Comparison of ENCODE assay signal across 19 cellular contexts in the genomic region with DNA sequence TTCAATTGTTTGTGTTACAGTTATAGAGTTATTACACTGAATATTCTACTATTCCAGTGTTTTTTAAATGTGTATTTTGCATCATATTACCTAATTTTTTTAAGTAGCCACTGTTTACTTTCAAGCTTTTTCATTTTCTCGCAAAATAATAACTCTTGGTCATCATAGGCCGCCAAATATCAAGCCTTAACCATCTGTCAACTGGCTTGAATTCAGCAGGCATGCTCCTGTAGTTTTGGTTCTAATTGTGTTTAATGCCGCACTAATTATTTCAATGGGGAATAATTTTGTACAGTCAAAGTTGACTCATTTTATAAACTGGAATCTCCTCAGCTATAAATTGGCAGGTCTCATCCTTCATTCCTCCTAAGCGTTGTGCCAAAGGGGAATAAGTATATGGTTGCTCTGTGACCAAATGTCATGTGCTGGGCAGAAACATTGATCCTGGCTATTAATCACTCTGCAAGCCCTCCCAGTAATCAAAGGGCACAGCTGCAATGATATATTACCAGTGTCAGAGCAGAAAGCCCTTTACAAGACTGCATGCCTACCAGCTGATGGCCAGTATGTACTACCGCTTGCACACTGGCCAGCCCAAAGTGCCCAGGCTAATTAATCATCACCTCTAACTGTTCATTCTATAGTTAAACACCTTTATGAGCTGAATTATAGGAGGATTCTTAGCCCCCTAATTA.
DNase-seq lines count a peak whose midpoint lies in the region; ATAC-seq and TF ChIP-seq lines count a peak whose summit lies in the region.
"Had no signal": no experiment of that assay in that cellular context is flagged by ENCODE, and none has a peak within 500 bp of the region (broad histone marks: within the 10 kb centered on the region; RNA-seq: fewer than 3 reads in every experiment).

No MANE protein-coding gene starts in this region.

- peaks cover 0 to 1% (median 0%) of the 10 kb centered on the region in 11 donors for H3K9me3 Mint-ChIP-seq in naive thymus-derived CD4-positive, alpha-beta T cell
- H3K9me3 Mint-ChIP-seq: CD4-positive, CD25-positive, alpha-beta regulatory T cell had no signal

- intact Hi-C loops in naive thymus-derived CD4-positive, alpha-beta T cell (cut with micrococcal nuclease), result no loop called here

- no peak overlapping the region for H3K27ac Mint-ChIP-seq in naive thymus-derived CD4-positive, alpha-beta T cell
- H3K27ac Mint-ChIP-seq: B cell; CD4-positive, CD25-positive, alpha-beta regulatory T cell had no signal

- H3K27me3 Mint-ChIP-seq in naive thymus-derived CD4-positive, alpha-beta T cell, result peaks cover 0 to 7% (median 4%) of the 10 kb centered on the region in 5 donors
- H3K27me3 Mint-ChIP-seq: B cell; CD4-positive, CD25-positive, alpha-beta regulatory T cell had no signal

- DNase-seq in NCI-H1105 (lab: John Stamatoyannopoulos, UW) (peak; percentile 15), NCI-H2081 (lab: John Stamatoyannopoulos, UW) (peak; percentile 51 to 87), cerebellar cortex (ENCODE audit: low spot score) (peak; percentile 51)
- no peak for DNase-seq in naive thymus-derived CD4-positive, alpha-beta T cell
- DNase-seq in activated naive CD4-positive, alpha-beta T cell treated with anti-CD3 and anti-CD28 coated beads, Interleukin-2, amount 50 U/mL, for 16 hours, result no peak
- DNase-seq: ACHN; Caco-2; CD4-positive, CD25-positive, alpha-beta regulatory T cell; DMS53; NCI-H187 treated with DMSO at 0.1 percent for 48 hours; NCI-H526 treated with DMSO at 0.1 percent for 48 hours; PC-9; T-helper 9 cell had no signal

- H3K27ac ChIP-seq in HEK293 (ENCODE audit: extremely low read depth, low read depth, low read length), result no peak overlapping the region
- no peak overlapping the region for H3K27ac ChIP-seq in naive thymus-derived CD4-positive, alpha-beta T cell (ENCODE audit: low read depth, low read length)
- H3K27ac ChIP-seq: HL-60, PC-9 had no signal

- H3K4me3 Mint-ChIP-seq in naive thymus-derived CD4-positive, alpha-beta T cell, result no peak overlapping the region
- H3K4me3 Mint-ChIP-seq: B cell; CD4-positive, CD25-positive, alpha-beta regulatory T cell had no signal

- POLR2A ChIA-PET in HEK293 (lab: Yijun Ruan, JAX), result interaction anchor here (0.5 kb wide), 1 partner anchor 20 kb away, joined by 4 read pairs; no protein-coding TSS in a partner anchor
- POLR2A ChIA-PET in naive thymus-derived CD4-positive, alpha-beta T cell (lab: Charles Lee), result no interaction called here

- H3K4me3 ChIP-seq in HEK293 (ENCODE audit: low read depth, low read length), result no peak overlapping the region
- no peak overlapping the region for H3K4me3 ChIP-seq in naive thymus-derived CD4-positive, alpha-beta T cell (ENCODE audit: low read length)
- H3K4me3 ChIP-seq: HAP-1, PC-9 had no signal

- H3K4me1 ChIP-seq in HEK293 (ENCODE audit: control insufficient read depth, insufficient read depth, low read length), result peaks cover 15% of the 10 kb centered on the region
- no peaks in the 10 kb centered on the region for H3K4me1 ChIP-seq in naive thymus-derived CD4-positive, alpha-beta T cell (ENCODE audit: control insufficient read depth in 2 of 2, insufficient read depth in 2 of 2, low read length in 2 of 2)
- H3K4me1 ChIP-seq: Caco-2 had no signal

- no peaks in the 10 kb centered on the region for H3K27me3 ChIP-seq in naive thymus-derived CD4-positive, alpha-beta T cell (ENCODE audit: control insufficient read depth in 2 of 2, insufficient read depth in 2 of 2, low read length in 2 of 2)

- no peak for TF ChIP-seq CTCF in HEK293 (tag by site-specific recombination; IDR thresholded peaks at IDR 0.05)

- CTCF ChIA-PET in HEK293 (lab: Yijun Ruan, JAX), result interaction anchor here (0.6 to 1.1 kb wide), 4 partner anchors 9 to 92 kb away, joined by 3 to 6 read pairs (median 4); no protein-coding TSS in a partner anchor
- CTCF ChIA-PET in naive thymus-derived CD4-positive, alpha-beta T cell (lab: Charles Lee), result no interaction called here

- no peaks in the 10 kb centered on the region for H3K36me3 ChIP-seq in HEK293 (ENCODE audit: control insufficient read depth in 2 of 2, insufficient read depth in 1 of 2, low read length in 2 of 2)
- H3K36me3 ChIP-seq in naive thymus-derived CD4-positive, alpha-beta T cell (ENCODE audit: control insufficient read depth in 2 of 3, insufficient read depth in 3 of 3, low read length in 3 of 3), result no peaks in the 10 kb centered on the region
- H3K36me3 ChIP-seq: HAP-1 had no signal

- no peaks in the 10 kb centered on the region for H3K9me3 ChIP-seq in HEK293 (ENCODE audit: control insufficient read depth, insufficient read depth, low read depth, low read length)
- H3K9me3 ChIP-seq in naive thymus-derived CD4-positive, alpha-beta T cell (ENCODE audit: control insufficient read depth in 2 of 3, low read length in 3 of 3), result no peaks in the 10 kb centered on the region
- H3K9me3 ChIP-seq: Caco-2, HAP-1 had no signal

- H3K4me1 Mint-ChIP-seq in naive thymus-derived CD4-positive, alpha-beta T cell, result peaks cover 0 to 3% (median 0%) of the 10 kb centered on the region in 7 donors
- H3K4me1 Mint-ChIP-seq: B cell; CD4-positive, CD25-positive, alpha-beta regulatory T cell had no signal

- ATAC-seq in naive thymus-derived CD4-positive, alpha-beta T cell, result no peak
- ATAC-seq in GM18909 (IDR thresholded peaks at IDR 0.05; ENCODE audit: poor library complexity, unreplicated experiment), result no peak
- ATAC-seq in GM21423 (IDR thresholded peaks at IDR 0.05; ENCODE audit: unreplicated experiment), result no peak

- no peaks in the 10 kb centered on the region for H3K36me3 Mint-ChIP-seq in naive thymus-derived CD4-positive, alpha-beta T cell
- H3K36me3 Mint-ChIP-seq: CD4-positive, CD25-positive, alpha-beta regulatory T cell had no signal

TF ChIP-seq in HEK293, 187 proteins besides CTCF, POLR2A, EP300 and RAD21:
- peak; percentile 68 for TF ChIP-seq SP7 (tag by site-specific recombination; IDR thresholded peaks at IDR 0.05)
- no peak for TF ChIP-seq GFI1B (tag by site-specific recombination; IDR thresholded peaks at IDR 0.05)

Comparison
In these comparisons a context has a peak if more than half of its experiments do, and no peak if none do; other contexts are left out.
1. DNase-seq: peak in NCI-H1105 (single experiment), NCI-H2081 (2 of 2) and cerebellar cortex (single experiment); none in naive thymus-derived CD4-positive, alpha-beta T cell (0 of 9) and activated naive CD4-positive, alpha-beta T cell treated with anti-CD3 and anti-CD28 coated beads, Interleukin-2, amount 50 U/mL, for 16 hours (single experiment).